8 cellular contexts compared by ENCODE assay signal in genomic region chr7:6636741-6637543, GRCh38. TPM values are rescaled to one million over a fixed set of nuclear protein-coding genes. Genes with fewer than 3 reads are reported as not detected.
DNase-seq lines count a peak whose midpoint lies in the region; ATAC-seq and TF ChIP-seq lines count a peak whose summit lies in the region.

Gene ZNF316, plus strand, starts transcription at chr7:6637318. Its CDS starts 5,092 bp downstream, at chr7:6642410.

- peaks cover 6% of the 10 kb centered on the region for H3K36me3 ChIP-seq in muscle layer of colon (ENCODE audit: insufficient read depth, low read length)

- H3K27ac ChIP-seq in muscle layer of colon (ENCODE audit: low read depth, low read length): peak within 1 kb of the TSS; percentile 68

- DNase-seq in NCI-H1436 (lab: John Stamatoyannopoulos, UW) (peak; percentile 28), NCI-H1436 treated with DMSO at 0.1 percent for 48 hours (lab: John Stamatoyannopoulos, UW) (no peak), NCI-H460 (ENCODE audit: extremely low read depth, low read depth) (peak; percentile 17), activated T-cell treated with anti-CD3 and anti-CD28 coated beads for 1 hour (ENCODE audit: low read depth) (peak; percentile 44), erythroblast (lab: John Stamatoyannopoulos, UW) (peak; percentile 66 to 78)
- DNase-seq in stimulated activated effector memory CD8-positive, alpha-beta T cell treated with anti-CD3 and anti-CD28 coated beads, Interleukin-12 subunit alpha, Interleukin-12 subunit beta, amount 100 ng/mL, for 72 hours (ENCODE audit: low spot score in 2 of 2): peak; percentile 66 to 76

- no peaks in the 10 kb centered on the region for H3K9me3 ChIP-seq in muscle layer of colon (ENCODE audit: low read length)

- peak; percentile 27 for TF ChIP-seq POLR2A in erythroblast (IDR thresholded peaks at IDR 0.05; ENCODE audit: low read length)

- no peaks in the 10 kb centered on the region for H3K27me3 ChIP-seq in muscle layer of colon (ENCODE audit: control insufficient read depth in 1 of 2, insufficient read depth in 2 of 2, low read length in 2 of 2)

- no peaks in the 10 kb centered on the region for H3K9me3 Mint-ChIP-seq in stimulated activated effector memory CD8-positive, alpha-beta T cell treated with anti-CD3 and anti-CD28 coated beads, Interleukin-12 subunit alpha, Interleukin-12 subunit beta, amount 100 ng/mL, for 72 hours

- peak within 1 kb of the TSS; percentile 14 for H3K9ac ChIP-seq in muscle layer of colon (ENCODE audit: low read length)

- peak within 1 kb of the TSS; percentile 82 for H3K4me3 Mint-ChIP-seq in stimulated activated effector memory CD8-positive, alpha-beta T cell treated with anti-CD3 and anti-CD28 coated beads, Interleukin-12 subunit alpha, Interleukin-12 subunit beta, amount 100 ng/mL, for 72 hours

- peak; percentile 72 for ATAC-seq in HG02642 (IDR thresholded peaks at IDR 0.05; ENCODE audit: poor library complexity, unreplicated experiment)
- peak; percentile 78 for ATAC-seq in stimulated activated effector memory CD8-positive, alpha-beta T cell treated with anti-CD3 and anti-CD28 coated beads, Interleukin-12 subunit alpha, Interleukin-12 subunit beta, amount 100 ng/mL, for 72 hours

- peak within 1 kb of the TSS; percentile 90 for H3K27ac Mint-ChIP-seq in stimulated activated effector memory CD8-positive, alpha-beta T cell treated with anti-CD3 and anti-CD28 coated beads, Interleukin-12 subunit alpha, Interleukin-12 subunit beta, amount 100 ng/mL, for 72 hours

- H3K4me1 Mint-ChIP-seq in stimulated activated effector memory CD8-positive, alpha-beta T cell treated with anti-CD3 and anti-CD28 coated beads, Interleukin-12 subunit alpha, Interleukin-12 subunit beta, amount 100 ng/mL, for 72 hours: peaks cover 40% of the 10 kb centered on the region

- peaks cover 15% of the 10 kb centered on the region for H3K36me3 Mint-ChIP-seq in stimulated activated effector memory CD8-positive, alpha-beta T cell treated with anti-CD3 and anti-CD28 coated beads, Interleukin-12 subunit alpha, Interleukin-12 subunit beta, amount 100 ng/mL, for 72 hours

- peak within 1 kb of the TSS; percentile 60 to 94 for H3K4me3 ChIP-seq in muscle layer of colon (ENCODE audit: low read depth in 1 of 2, low read length in 2 of 2)

- peaks cover 24% of the 10 kb centered on the region for H3K4me1 ChIP-seq in muscle layer of colon (ENCODE audit: insufficient read depth, low read length)

RNA-seq across cellular contexts. Expression of gene ZNF316, which starts in this region (rescaled TPM):
- total RNA-seq in NCI-H460 (2014; rRNA removed; shearing (Covaris generic)): 9.8 and 12.0 TPM in 2 replicates
- polyA plus RNA-seq in NCI-H460 (2014; cell fraction: nucleus; rRNA removed): 31.6 and 39.5 TPM in 2 replicates
